ENCODE assay signal across 14 cellular contexts in genomic region chr6:11370191-11371018, GRCh38.
DNase-seq lines count a peak whose midpoint lies in the region; ATAC-seq, FAIRE-seq and TF ChIP-seq lines count a peak whose summit lies in the region.
"Had no signal": no experiment of that assay in that cellular context is flagged by ENCODE, and none has a peak within 500 bp of the region (broad histone marks: within the 10 kb centered on the region; RNA-seq: fewer than 3 reads in every experiment).

No MANE protein-coding gene starts in this region.

- peaks cover 32 to 51% of the 10 kb centered on the region in 2 donors for H3K36me3 Mint-ChIP-seq in stimulated activated naive B cell treated with anti-CD40 and anti-IgM and Interleukin-4, amounts not matched to agents 10 μg/mL and 1 μg/mL and 100 μg/mL, for 72 hours

- WGBS in body of pancreas, 2 donors: 69 to 70% methylated on average over 24 of the region's 24 CpGs

- peaks cover 3 to 4% of the 10 kb centered on the region in 2 donors for H3K9me3 Mint-ChIP-seq in stimulated activated naive B cell treated with anti-CD40 and anti-IgM and Interleukin-4, amounts not matched to agents 10 μg/mL and 1 μg/mL and 100 μg/mL, for 72 hours

- H3K4me3 ChIP-seq in body of pancreas: no peak overlapping the region
- H3K4me3 ChIP-seq: GM23248 had no signal

- H3K27me3 ChIP-seq in body of pancreas: no peaks in the 10 kb centered on the region

- POLR2A ChIA-PET in GM10248 (lab: Yijun Ruan, JAX): no interaction called here

- no peaks in the 10 kb centered on the region for H3K36me3 ChIP-seq in body of pancreas (replicated peaks in 1 of 2; ENCODE audit: insufficient read depth in 1 of 2, low read depth in 2 of 2)

- ATAC-seq in body of pancreas: no peak
- no peak for ATAC-seq in stimulated activated naive B cell treated with anti-CD40 and anti-IgM and Interleukin-4, amounts not matched to agents 10 μg/mL and 1 μg/mL and 100 μg/mL, for 72 hours (replicated peaks)

- DNase-seq in NCI-H526 treated with DMSO at 0.1 percent for 48 hours (lab: John Stamatoyannopoulos, UW) (peak; percentile 29), body of pancreas (no peak), kidney tubule cell (ENCODE audit: low spot score) (peak; percentile 34), GM10248 (ENCODE audit: extremely low spot score) (no peak), frontal cortex (ENCODE audit: low spot score in 2 of 2) (no peak)
- DNase-seq in stimulated activated naive B cell treated with anti-CD40 and anti-IgM and Interleukin-4, amounts not matched to agents 10 μg/mL and 1 μg/mL and 100 μg/mL, for 72 hours: no peak
- DNase-seq in effector CD8-positive, alpha-beta T cell (lab: John Stamatoyannopoulos, UW): no peak
- DNase-seq: activated CD4-positive, alpha-beta T cell treated with anti-CD3 and anti-CD28 coated beads, Interleukin-2, amount 50 U/mL, for 48 hours; activated naive CD4-positive, alpha-beta T cell treated with anti-CD3 and anti-CD28 coated beads, Interleukin-2, amount 50 U/mL, for 16 hours; GM23248; NCI-H1436 treated with DMSO at 0.1 percent for 48 hours; SW 1271 had no signal

- peak overlapping the region; percentile 4 to 42 (median 22) for H3K27ac ChIP-seq in body of pancreas
- H3K27ac ChIP-seq: GM23248 had no signal

- H3K27me3 Mint-ChIP-seq in stimulated activated naive B cell treated with anti-CD40 and anti-IgM and Interleukin-4, amounts not matched to agents 10 μg/mL and 1 μg/mL and 100 μg/mL, for 72 hours: no peaks in the 10 kb centered on the region
- H3K27me3 Mint-ChIP-seq: IgD-negative memory B cell had no signal

- peak overlapping the region; percentile 72 for H3K27ac Mint-ChIP-seq in stimulated activated naive B cell treated with anti-CD40 and anti-IgM and Interleukin-4, amounts not matched to agents 10 μg/mL and 1 μg/mL and 100 μg/mL, for 72 hours

- peaks cover 60 to 88% of the 10 kb centered on the region in 2 donors for H3K4me1 Mint-ChIP-seq in stimulated activated naive B cell treated with anti-CD40 and anti-IgM and Interleukin-4, amounts not matched to agents 10 μg/mL and 1 μg/mL and 100 μg/mL, for 72 hours

- H3K9me3 ChIP-seq in body of pancreas: no peaks in the 10 kb centered on the region

- CTCF ChIA-PET in GM10248 (lab: Yijun Ruan, JAX): interaction anchor here (0.9 to 2.5 kb wide), 6 partner anchors 8 to 126 kb away, joined by 3 to 8 read pairs (median 4); no protein-coding TSS in a partner anchor

- TF ChIP-seq CTCF in body of pancreas (IDR thresholded peaks at IDR 0.05) (no peak), GM10248 (IDR thresholded peaks at IDR 0.05; ENCODE audit: control extremely low read depth, extremely low read depth, low read depth, missing control alignments) (no peak)

- TF ChIP-seq POLR2A in body of pancreas (IDR thresholded peaks at IDR 0.05): no peak

- H3K4me3 Mint-ChIP-seq in stimulated activated naive B cell treated with anti-CD40 and anti-IgM and Interleukin-4, amounts not matched to agents 10 μg/mL and 1 μg/mL and 100 μg/mL, for 72 hours: no peak overlapping the region

- H3K4me1 ChIP-seq in body of pancreas: peaks cover 24% of the 10 kb centered on the region

- intact Hi-C loops in body of pancreas (cut with DNase I): no loop called here

- FAIRE-seq in frontal cortex (lab: Jason Lieb, UNC): no peak
- FAIRE-seq: endometrium had no signal

Comparison
In these comparisons a context has a peak if more than half of its experiments do, and no peak if none do; other contexts are left out.
1. DNase-seq: peak in NCI-H526 treated with DMSO at 0.1 percent for 48 hours (single experiment) and kidney tubule cell (single experiment); none in body of pancreas (0 of 4), stimulated activated naive B cell treated with anti-CD40 and anti-IgM and Interleukin-4, amounts not matched to agents 10 μg/mL and 1 μg/mL and 100 μg/mL, for 72 hours (single experiment), GM10248 (single experiment), frontal cortex (0 of 2) and effector CD8-positive, alpha-beta T cell (single experiment).